Comparison of ENCODE assay signal across 8 cellular contexts in the genomic region with DNA sequence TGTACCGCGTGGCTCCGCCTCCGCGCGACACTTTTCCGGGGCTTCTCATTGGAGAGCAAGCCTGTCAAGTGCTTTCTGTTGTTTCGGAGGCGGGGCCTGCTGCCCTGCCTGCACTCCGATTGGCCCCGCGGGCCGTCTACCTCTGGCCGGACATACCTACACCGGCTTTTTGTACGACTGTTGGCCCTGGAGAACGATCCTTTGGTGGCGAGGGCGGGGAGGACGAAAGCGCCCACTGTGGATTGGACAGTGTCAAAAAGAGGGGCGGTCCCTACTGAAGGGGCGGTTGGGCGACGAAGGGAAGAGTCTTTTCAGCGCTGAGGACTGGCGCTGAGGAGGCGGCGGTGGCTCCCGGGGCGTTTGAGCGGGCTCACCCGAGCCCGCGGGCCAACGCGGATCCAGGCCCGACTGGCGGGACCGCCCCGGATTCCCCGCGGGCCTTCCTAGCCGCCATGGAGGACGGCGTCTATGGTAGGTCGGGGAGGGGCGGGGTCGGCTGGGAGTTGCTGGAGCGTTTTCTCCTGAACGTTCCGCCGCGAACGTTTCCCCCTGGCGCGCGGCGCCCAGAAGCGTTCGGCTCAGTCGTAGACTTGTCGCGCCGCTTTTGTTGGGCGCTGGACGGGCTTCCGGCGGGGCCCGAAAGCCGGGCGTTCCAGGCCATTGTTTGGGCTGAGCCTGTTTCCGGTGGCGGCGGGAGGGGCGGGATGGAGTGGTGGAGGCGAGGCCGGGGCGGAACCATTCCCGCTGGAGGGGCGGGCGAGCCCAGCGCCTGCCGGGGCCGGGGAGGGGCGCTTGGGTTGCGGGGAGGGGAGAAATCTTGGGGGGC. TPM values are rescaled to one million over a fixed set of nuclear protein-coding genes. Genes with fewer than 3 reads are reported as not detected.
DNase-seq lines count a peak whose midpoint lies in the region; TF ChIP-seq lines count a peak whose summit lies in the region.

A gene with protein sequence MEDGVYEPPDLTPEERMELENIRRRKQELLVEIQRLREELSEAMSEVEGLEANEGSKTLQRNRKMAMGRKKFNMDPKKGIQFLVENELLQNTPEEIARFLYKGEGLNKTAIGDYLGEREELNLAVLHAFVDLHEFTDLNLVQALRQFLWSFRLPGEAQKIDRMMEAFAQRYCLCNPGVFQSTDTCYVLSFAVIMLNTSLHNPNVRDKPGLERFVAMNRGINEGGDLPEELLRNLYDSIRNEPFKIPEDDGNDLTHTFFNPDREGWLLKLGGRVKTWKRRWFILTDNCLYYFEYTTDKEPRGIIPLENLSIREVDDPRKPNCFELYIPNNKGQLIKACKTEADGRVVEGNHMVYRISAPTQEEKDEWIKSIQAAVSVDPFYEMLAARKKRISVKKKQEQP (plus strand): TSS at position 314 of the 826 bp plus-strand sequence. CDS start 139 bp downstream, at position 453.

- POLR2A ChIA-PET in CD4-positive, alpha-beta memory T cell (lab: Charles Lee; ENCODE audit: partially characterized antibody), result interaction anchor here (0.9 to 2.6 kb wide), 6 partner anchors 11 to 106 kb away, joined by 3 to 20 read pairs (median 5); a partner anchor contains a TSS

- no peaks in the 10 kb centered on the region for H3K27me3 ChIP-seq in CD4-positive, alpha-beta memory T cell (ENCODE audit: insufficient read depth, low read length)

- H3K4me1 Mint-ChIP-seq in CD4-positive, alpha-beta memory T cell, result peaks cover 7 to 24% (median 13%) of the 10 kb centered on the region in 4 donors

- H3K27me3 Mint-ChIP-seq in CD4-positive, alpha-beta memory T cell, result no peaks in the 10 kb centered on the region

- CTCF ChIA-PET in CD4-positive, alpha-beta memory T cell (lab: Charles Lee; ENCODE audit: partially characterized antibody), result interaction anchor here (1.0 to 1.5 kb wide), 4 partner anchors 18 to 115 kb away, joined by 3 to 13 read pairs (median 4); no protein-coding TSS in a partner anchor

- no peaks in the 10 kb centered on the region for H3K9me3 Mint-ChIP-seq in CD4-positive, alpha-beta memory T cell

- peak; percentile 99 to 100 (median 100) for DNase-seq in CD4-positive, alpha-beta memory T cell
- DNase-seq in GM20000 (ENCODE audit: low spot score) (peak; percentile 98), HS-5 (ENCODE audit: low read depth) (peak; percentile 99), NK-92 (lab: John Stamatoyannopoulos, UW; ENCODE audit: unreplicated experiment) (peak; percentile 98), lung microvascular endothelial cell (ENCODE audit: low read depth in 2 of 2) (peak; percentile 100)
- DNase-seq in activated CD8-positive, alpha-beta memory T cell treated with anti-CD3 and anti-CD28 coated beads for 24 hours, result peak; percentile 99
- DNase-seq in effector CD4-positive, alpha-beta T cell, result peak; percentile 99
- DNase-seq in stimulated activated CD8-positive, alpha-beta memory T cell treated with anti-CD3 and anti-CD28 coated beads, Interleukin-12 subunit alpha, Interleukin-12 subunit beta, amount 100 ng/mL, for 1 hour (ENCODE audit: low read depth), result peak; percentile 99

- H3K9me3 ChIP-seq in CD4-positive, alpha-beta memory T cell (ENCODE audit: control insufficient read depth in 1 of 2, low read length in 2 of 2), result no peaks in the 10 kb centered on the region

- peak within 1 kb of the TSS; percentile 81 for H3K27ac ChIP-seq in CD4-positive, alpha-beta memory T cell (ENCODE audit: low read depth, low read length)

- peak within 1 kb of the TSS; percentile 36 to 65 for H3K4me3 ChIP-seq in CD4-positive, alpha-beta memory T cell (ENCODE audit: low read length in 2 of 2)

- no peak for TF ChIP-seq CTCF in GM20000 (IDR thresholded peaks at IDR 0.05; ENCODE audit: extremely low read depth, missing control alignments)

- H3K4me1 ChIP-seq in CD4-positive, alpha-beta memory T cell (ENCODE audit: insufficient read depth, low read length), result peaks cover 18% of the 10 kb centered on the region

- peaks cover 12 to 36% of the 10 kb centered on the region in 2 donors for H3K36me3 Mint-ChIP-seq in CD4-positive, alpha-beta memory T cell

- peak within 1 kb of the TSS; percentile 83 to 98 (median 95) for H3K27ac Mint-ChIP-seq in CD4-positive, alpha-beta memory T cell

- H3K4me3 Mint-ChIP-seq in CD4-positive, alpha-beta memory T cell, result peak within 1 kb of the TSS; percentile 89 to 96 (median 92)

- H3K36me3 ChIP-seq in CD4-positive, alpha-beta memory T cell (ENCODE audit: insufficient read depth, low read length), result peaks cover 30% of the 10 kb centered on the region

- intact Hi-C loops in CD4-positive, alpha-beta memory T cell (cut with micrococcal nuclease), result loop anchor here (1.0 to 2.0 kb wide), 9 partner anchors 11 to 150 kb away; a partner anchor contains a TSS

RNA-seq across cellular contexts. Expression of the gene that starts here (rescaled TPM):
- 10 to 100 TPM; 74.9 to 89.0 TPM for total RNA-seq in CD4-positive, alpha-beta memory T cell
- polyA plus RNA-seq in CD4-positive, alpha-beta memory T cell, result 10 to 100 TPM; 30.1 to 31.3 TPM
- total RNA-seq in lung microvascular endothelial cell, result 40.1 and 43.1 TPM in 2 replicates

Comparison
In these comparisons a context has a peak if more than half of its experiments do, and no peak if none do; other contexts are left out.
1. Peak in every context shown above with its lines: DNase-seq, H3K4me3 ChIP-seq and H3K27ac ChIP-seq.